ENCODE assay signal across 11 cellular contexts in the genomic region with DNA sequence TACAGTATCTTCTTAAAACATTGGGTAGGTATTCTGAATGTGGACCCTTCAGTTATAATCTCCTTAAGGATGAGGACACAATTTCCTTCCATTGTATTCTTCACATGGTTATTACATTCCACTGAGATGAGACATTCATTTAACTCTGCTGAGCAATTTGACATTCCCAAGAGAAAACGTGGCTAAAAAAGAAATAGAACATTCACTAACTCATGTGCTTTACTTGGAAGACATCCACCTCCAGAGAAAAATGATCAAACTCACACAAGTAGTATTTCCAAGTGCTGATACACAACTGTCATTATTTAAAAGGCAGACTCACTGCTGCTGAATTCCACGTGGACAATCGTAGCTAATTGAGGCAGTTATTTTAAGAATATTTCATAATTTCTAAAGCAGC.
DNase-seq lines count a peak whose midpoint lies in the region; TF ChIP-seq lines count a peak whose summit lies in the region.
"Had no signal": no experiment of that assay in that cellular context is flagged by ENCODE, and none has a peak within 500 bp of the region (broad histone marks: within the 10 kb centered on the region; RNA-seq: fewer than 3 reads in every experiment).

No MANE protein-coding gene starts in this region.

- peak overlapping the region; percentile 12 for H3K27ac ChIP-seq in mesenchymal stem cell (ENCODE audit: low read length, poor library complexity, severe bottlenecking)
- H3K27ac ChIP-seq in colonic mucosa: no peak overlapping the region

- H2BK12ac ChIP-seq in mesenchymal stem cell (ENCODE audit: low read length in 2 of 2): no peak overlapping the region

- H3K4me3 ChIP-seq in AG04449 (ENCODE audit: low read depth, low read length) (no peak overlapping the region), mesenchymal stem cell (ENCODE audit: insufficient read depth in 1 of 2, low read depth in 1 of 2, low read length in 2 of 2) (no peak overlapping the region), colonic mucosa (no peak overlapping the region)

- H3K9ac ChIP-seq in mesenchymal stem cell (ENCODE audit: low read length) (peak overlapping the region; percentile 29), colonic mucosa (ENCODE audit: low read depth in 2 of 2, low read length in 2 of 2) (no peak overlapping the region)

- POLR2A ChIA-PET in AG04449 (lab: Yijun Ruan, JAX): no interaction called here

- WGBS in mesenchymal stem cell: 0% methylated on average over 1 of the region's 3 CpGs

- peak overlapping the region; percentile 98 for H3K27ac Mint-ChIP-seq in endothelial cell (ENCODE audit: unreplicated experiment)
- H3K27ac Mint-ChIP-seq: CD8-positive, alpha-beta T cell; naive B cell had no signal

- H2AFZ ChIP-seq in mesenchymal stem cell (ENCODE audit: low read depth, low read length): no peak overlapping the region

- H3K4ac ChIP-seq in mesenchymal stem cell (ENCODE audit: low read depth in 1 of 2, low read length in 2 of 2): no peak overlapping the region

- H3K79me1 ChIP-seq in mesenchymal stem cell (replicated peaks; ENCODE audit: low read length, poor library complexity, severe bottlenecking): no peaks in the 10 kb centered on the region

- intact Hi-C loops in colonic mucosa (cut with DNase I): no loop called here

- TF ChIP-seq CTCF in AG04449 (IDR thresholded peaks at IDR 0.05; ENCODE audit: insufficient read depth, low read length, missing control alignments) (no peak), endothelial cell (IDR thresholded peaks at IDR 0.05; ENCODE audit: unreplicated experiment) (no peak), colonic mucosa (IDR thresholded peaks at IDR 0.05) (no peak)

- no peak overlapping the region for H4K8ac ChIP-seq in mesenchymal stem cell (ENCODE audit: low read length)

- no peak overlapping the region for H3K14ac ChIP-seq in mesenchymal stem cell (ENCODE audit: low read length in 2 of 2)

- no peak overlapping the region for H3K23ac ChIP-seq in mesenchymal stem cell (ENCODE audit: low read length in 2 of 2)

- H2AK5ac ChIP-seq in mesenchymal stem cell (ENCODE audit: low read length, severe bottlenecking): no peak overlapping the region

- H3K9me3 Mint-ChIP-seq in endothelial cell (ENCODE audit: unreplicated experiment): no peaks in the 10 kb centered on the region

- no peaks in the 10 kb centered on the region for H3K9me3 ChIP-seq in mesenchymal stem cell (ENCODE audit: control insufficient read depth, low read length)
- no peaks in the 10 kb centered on the region for H3K9me3 ChIP-seq in colonic mucosa

- H2BK15ac ChIP-seq in mesenchymal stem cell (ENCODE audit: low read depth, poor library complexity, severe bottlenecking): no peak overlapping the region

- no peak overlapping the region for H3K18ac ChIP-seq in mesenchymal stem cell (ENCODE audit: low read depth in 1 of 2, low read length in 2 of 2)

- H3K4me1 ChIP-seq in mesenchymal stem cell (ENCODE audit: control insufficient read depth, insufficient read depth, low read depth, low read length) (no peaks in the 10 kb centered on the region), colonic mucosa (no peaks in the 10 kb centered on the region)

- H3K4me1 Mint-ChIP-seq in endothelial cell (ENCODE audit: unreplicated experiment): peaks cover 20% of the 10 kb centered on the region
- H3K4me1 Mint-ChIP-seq: naive B cell had no signal

- H2BK5ac ChIP-seq in mesenchymal stem cell (ENCODE audit: low read depth, low read length, poor library complexity, severe bottlenecking): no peak overlapping the region

- no peak overlapping the region for H4K91ac ChIP-seq in mesenchymal stem cell (ENCODE audit: low read length)

- H3K4me2 ChIP-seq in mesenchymal stem cell (ENCODE audit: low read length, poor library complexity, severe bottlenecking): no peak overlapping the region

- H3K36me3 ChIP-seq in mesenchymal stem cell (ENCODE audit: control insufficient read depth in 1 of 2, insufficient read depth in 2 of 2, low read depth in 1 of 2, low read length in 2 of 2) (no peaks in the 10 kb centered on the region), colonic mucosa (no peaks in the 10 kb centered on the region)

- no peaks in the 10 kb centered on the region for H3K27me3 Mint-ChIP-seq in endothelial cell (ENCODE audit: unreplicated experiment)
- H3K27me3 Mint-ChIP-seq: naive B cell had no signal

- CTCF ChIA-PET in AG04449 (lab: Yijun Ruan, JAX): no interaction called here

- H2BK120ac ChIP-seq in mesenchymal stem cell (ENCODE audit: low read depth, low read length): no peak overlapping the region

- DNase-seq in AG04449 (ENCODE audit: low read depth, low spot score) (peak; percentile 91), NCI-H226 (peak; percentile 91), endothelial cell (ENCODE audit: low spot score) (no peak), mesenchymal stem cell (peak; percentile 79), colonic mucosa (no peak), OCI-M2 (lab: John Stamatoyannopoulos, UW; ENCODE audit: unreplicated experiment) (no peak), SHP77 (lab: John Stamatoyannopoulos, UW) (no peak)
- no peak for DNase-seq in stimulated activated naive CD4-positive, alpha-beta T cell treated with Interleukin-2 at 50 U/mL for 16 hours (lab: John Stamatoyannopoulos, UW)
- DNase-seq: CD8-positive, alpha-beta T cell; naive B cell; SIG-M5 had no signal

- H3K27me3 ChIP-seq in mesenchymal stem cell (ENCODE audit: control insufficient read depth in 1 of 2, insufficient read depth in 1 of 2, low read length in 2 of 2) (no peaks in the 10 kb centered on the region), colonic mucosa (no peaks in the 10 kb centered on the region)

- no peak overlapping the region for H3K4me3 Mint-ChIP-seq in endothelial cell (ENCODE audit: unreplicated experiment)
- H3K4me3 Mint-ChIP-seq: CD8-positive, alpha-beta T cell; naive B cell had no signal

- no peaks in the 10 kb centered on the region for H3K36me3 Mint-ChIP-seq in endothelial cell (ENCODE audit: low read depth, unreplicated experiment)
- H3K36me3 Mint-ChIP-seq: CD8-positive, alpha-beta T cell; naive B cell had no signal

Comparison
In these comparisons a context has a peak if more than half of its experiments do, and no peak if none do; other contexts are left out.
1. DNase-seq: peak in AG04449 (single experiment), NCI-H226 (single experiment) and mesenchymal stem cell (single experiment); none in endothelial cell (single experiment), stimulated activated naive CD4-positive, alpha-beta T cell treated with Interleukin-2 at 50 U/mL for 16 hours (single experiment), colonic mucosa (single experiment), OCI-M2 (single experiment) and SHP77 (0 of 2).